ENCODE assay signal across 1 cellular context in the genomic region with DNA sequence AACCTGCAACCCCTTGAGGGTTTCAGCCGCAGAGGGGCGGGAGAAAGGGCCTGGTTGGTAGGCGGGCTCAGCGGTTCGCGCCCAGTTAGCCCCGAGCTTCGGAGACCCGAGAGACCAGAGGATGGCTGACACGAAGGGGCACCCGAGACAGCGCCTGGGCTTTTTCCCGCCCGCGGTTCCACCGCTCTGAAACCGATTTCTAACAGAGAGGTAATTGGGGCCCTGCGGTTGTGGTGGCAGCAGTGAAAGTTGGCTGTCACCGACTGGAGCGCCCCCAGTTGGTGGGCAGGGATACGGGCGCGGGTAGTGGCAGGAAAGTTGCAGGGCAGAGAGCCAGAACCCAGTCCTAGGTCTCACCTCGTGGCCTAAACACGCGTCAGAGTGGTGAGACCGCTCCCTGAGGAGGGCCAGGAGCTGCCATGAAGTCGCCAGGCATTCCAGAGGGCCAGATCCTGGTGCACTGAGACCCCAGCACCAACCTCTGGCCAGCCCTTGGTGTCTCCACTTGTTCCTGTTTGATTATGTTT.
A peak's percentile ranks its signal among the peaks of the same experiment; 100 is the strongest.
TF ChIP-seq lines count a peak whose summit lies in the region.

No MANE protein-coding gene starts in this region.

TF ChIP-seq in K562, 482 proteins besides CTCF, POLR2A, EP300 and RAD21 (continued from another document and continues in another):
- TF ChIP-seq, protein P1, sequence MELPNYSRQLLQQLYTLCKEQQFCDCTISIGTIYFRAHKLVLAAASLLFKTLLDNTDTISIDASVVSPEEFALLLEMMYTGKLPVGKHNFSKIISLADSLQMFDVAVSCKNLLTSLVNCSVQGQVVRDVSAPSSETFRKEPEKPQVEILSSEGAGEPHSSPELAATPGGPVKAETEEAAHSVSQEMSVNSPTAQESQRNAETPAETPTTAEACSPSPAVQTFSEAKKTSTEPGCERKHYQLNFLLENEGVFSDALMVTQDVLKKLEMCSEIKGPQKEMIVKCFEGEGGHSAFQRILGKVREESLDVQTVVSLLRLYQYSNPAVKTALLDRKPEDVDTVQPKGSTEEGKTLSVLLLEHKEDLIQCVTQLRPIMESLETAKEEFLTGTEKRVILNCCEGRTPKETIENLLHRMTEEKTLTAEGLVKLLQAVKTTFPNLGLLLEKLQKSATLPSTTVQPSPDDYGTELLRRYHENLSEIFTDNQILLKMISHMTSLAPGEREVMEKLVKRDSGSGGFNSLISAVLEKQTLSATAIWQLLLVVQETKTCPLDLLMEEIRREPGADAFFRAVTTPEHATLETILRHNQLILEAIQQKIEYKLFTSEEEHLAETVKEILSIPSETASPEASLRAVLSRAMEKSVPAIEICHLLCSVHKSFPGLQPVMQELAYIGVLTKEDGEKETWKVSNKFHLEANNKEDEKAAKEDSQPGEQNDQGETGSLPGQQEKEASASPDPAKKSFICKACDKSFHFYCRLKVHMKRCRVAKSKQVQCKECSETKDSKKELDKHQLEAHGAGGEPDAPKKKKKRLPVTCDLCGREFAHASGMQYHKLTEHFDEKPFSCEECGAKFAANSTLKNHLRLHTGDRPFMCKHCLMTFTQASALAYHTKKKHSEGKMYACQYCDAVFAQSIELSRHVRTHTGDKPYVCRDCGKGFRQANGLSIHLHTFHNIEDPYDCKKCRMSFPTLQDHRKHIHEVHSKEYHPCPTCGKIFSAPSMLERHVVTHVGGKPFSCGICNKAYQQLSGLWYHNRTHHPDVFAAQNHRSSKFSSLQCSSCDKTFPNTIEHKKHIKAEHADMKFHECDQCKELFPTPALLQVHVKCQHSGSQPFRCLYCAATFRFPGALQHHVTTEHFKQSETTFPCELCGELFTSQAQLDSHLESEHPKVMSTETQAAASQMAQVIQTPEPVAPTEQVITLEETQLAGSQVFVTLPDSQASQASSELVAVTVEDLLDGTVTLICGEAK (IDR thresholded peaks at IDR 0.05), result no peak
- TF ChIP-seq, protein P1 (CRISPR knock-in tag; IDR thresholded peaks at IDR 0.05), result no peak
- TF ChIP-seq, protein P2, sequence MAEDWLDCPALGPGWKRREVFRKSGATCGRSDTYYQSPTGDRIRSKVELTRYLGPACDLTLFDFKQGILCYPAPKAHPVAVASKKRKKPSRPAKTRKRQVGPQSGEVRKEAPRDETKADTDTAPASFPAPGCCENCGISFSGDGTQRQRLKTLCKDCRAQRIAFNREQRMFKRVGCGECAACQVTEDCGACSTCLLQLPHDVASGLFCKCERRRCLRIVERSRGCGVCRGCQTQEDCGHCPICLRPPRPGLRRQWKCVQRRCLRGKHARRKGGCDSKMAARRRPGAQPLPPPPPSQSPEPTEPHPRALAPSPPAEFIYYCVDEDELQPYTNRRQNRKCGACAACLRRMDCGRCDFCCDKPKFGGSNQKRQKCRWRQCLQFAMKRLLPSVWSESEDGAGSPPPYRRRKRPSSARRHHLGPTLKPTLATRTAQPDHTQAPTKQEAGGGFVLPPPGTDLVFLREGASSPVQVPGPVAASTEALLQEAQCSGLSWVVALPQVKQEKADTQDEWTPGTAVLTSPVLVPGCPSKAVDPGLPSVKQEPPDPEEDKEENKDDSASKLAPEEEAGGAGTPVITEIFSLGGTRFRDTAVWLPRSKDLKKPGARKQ (CRISPR knock-in tag; IDR thresholded peaks at IDR 0.05), result no peak
- TF ChIP-seq, protein P3, sequence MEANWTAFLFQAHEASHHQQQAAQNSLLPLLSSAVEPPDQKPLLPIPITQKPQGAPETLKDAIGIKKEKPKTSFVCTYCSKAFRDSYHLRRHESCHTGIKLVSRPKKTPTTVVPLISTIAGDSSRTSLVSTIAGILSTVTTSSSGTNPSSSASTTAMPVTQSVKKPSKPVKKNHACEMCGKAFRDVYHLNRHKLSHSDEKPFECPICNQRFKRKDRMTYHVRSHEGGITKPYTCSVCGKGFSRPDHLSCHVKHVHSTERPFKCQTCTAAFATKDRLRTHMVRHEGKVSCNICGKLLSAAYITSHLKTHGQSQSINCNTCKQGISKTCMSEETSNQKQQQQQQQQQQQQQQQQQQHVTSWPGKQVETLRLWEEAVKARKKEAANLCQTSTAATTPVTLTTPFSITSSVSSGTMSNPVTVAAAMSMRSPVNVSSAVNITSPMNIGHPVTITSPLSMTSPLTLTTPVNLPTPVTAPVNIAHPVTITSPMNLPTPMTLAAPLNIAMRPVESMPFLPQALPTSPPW (CRISPR knock-in tag; IDR thresholded peaks at IDR 0.05), result no peak; the same call in 1 of the 2 replicates
- TF ChIP-seq CBX8 (IDR thresholded peaks at IDR 0.05; ENCODE audit: borderline replicate concordance, extremely low read depth, low read depth, low read length, poor library complexity, severe bottlenecking) (no peak), JUN (IDR thresholded peaks at IDR 0.05; ENCODE audit: borderline replicate concordance, low read depth, low read length) (no peak), JUN (CRISPR knock-in tag; IDR thresholded peaks at IDR 0.05; ENCODE audit: borderline replicate concordance) (no peak), ZNF583 (CRISPR knock-in tag; IDR thresholded peaks at IDR 0.05) (no peak), GABPB2 (CRISPR knock-in tag; conservative IDR thresholded peaks at IDR 0.05) (no peak), ATF7 (IDR thresholded peaks at IDR 0.05) (no peak), YY1 (IDR thresholded peaks at IDR 0.05; ENCODE audit: borderline replicate concordance in 1 of 3, control insufficient read depth in 1 of 3, extremely low read depth in 1 of 3, insufficient read depth in 3 of 3, insufficient read length in 1 of 3, insufficient replicate concordance in 2 of 3, low read depth in 1 of 3, low read length in 2 of 3) (no peak), HMG20B (CRISPR knock-in tag; IDR thresholded peaks at IDR 0.05) (no peak), ZNF184 (CRISPR knock-in tag; IDR thresholded peaks at IDR 0.05) (no peak), SLC30A9 (CRISPR knock-in tag; IDR thresholded peaks at IDR 0.05) (no peak), NFIC (IDR thresholded peaks at IDR 0.05) (peak; percentile 73), ZNF24 (IDR thresholded peaks at IDR 0.05) (no peak), ZBED1 (IDR thresholded peaks at IDR 0.05) (no peak), SMARCA5 (IDR thresholded peaks at IDR 0.05) (no peak), BACH1 (tag; IDR thresholded peaks at IDR 0.05) (no peak), RCOR1 (IDR thresholded peaks at IDR 0.05; ENCODE audit: borderline replicate concordance in 1 of 2, low read depth in 2 of 2, low read length in 2 of 2) (no peak), L3MBTL2 (IDR thresholded peaks at IDR 0.05) (peak; percentile 75; the same call in 1 of the 2 replicates), ATF1 (CRISPR knock-in tag; IDR thresholded peaks at IDR 0.05) (no peak), ATF1 (tag; IDR thresholded peaks at IDR 0.05) (no peak), ASH1L (IDR thresholded peaks at IDR 0.05; ENCODE audit: borderline replicate concordance, low read depth, partially characterized antibody) (no peak), CHD1 (IDR thresholded peaks at IDR 0.05; ENCODE audit: low read length) (no peak), MED1 (CRISPR knock-in tag; IDR thresholded peaks at IDR 0.05; ENCODE audit: borderline replicate concordance) (no peak), ZNF436 (CRISPR knock-in tag; IDR thresholded peaks at IDR 0.05) (no peak), CTBP1 (IDR thresholded peaks at IDR 0.05; ENCODE audit: borderline replicate concordance) (no peak), MAFF (IDR thresholded peaks at IDR 0.05; ENCODE audit: low read length) (no peak), CCAR2 (IDR thresholded peaks at IDR 0.05; ENCODE audit: low read depth, low read length) (no peak), BHLHE40 (IDR thresholded peaks at IDR 0.05; ENCODE audit: low read length) (no peak)
- TF ChIP-seq, protein P4, sequence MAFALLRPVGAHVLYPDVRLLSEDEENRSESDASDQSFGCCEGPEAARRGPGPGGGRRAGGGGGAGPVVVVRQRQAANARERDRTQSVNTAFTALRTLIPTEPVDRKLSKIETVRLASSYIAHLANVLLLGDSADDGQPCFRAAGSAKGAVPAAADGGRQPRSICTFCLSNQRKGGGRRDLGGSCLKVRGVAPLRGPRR (CRISPR knock-in tag; IDR thresholded peaks at IDR 0.05), result no peak
- TF ChIP-seq, protein P5, sequence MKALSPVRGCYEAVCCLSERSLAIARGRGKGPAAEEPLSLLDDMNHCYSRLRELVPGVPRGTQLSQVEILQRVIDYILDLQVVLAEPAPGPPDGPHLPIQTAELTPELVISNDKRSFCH (CRISPR knock-in tag; IDR thresholded peaks at IDR 0.05), result no peak
- TF ChIP-seq, protein P5 (tag; IDR thresholded peaks at IDR 0.05), result 0 out of 2 replicates have a peak, but pooled peaks have one; percentile 25
- TF ChIP-seq, protein P6, sequence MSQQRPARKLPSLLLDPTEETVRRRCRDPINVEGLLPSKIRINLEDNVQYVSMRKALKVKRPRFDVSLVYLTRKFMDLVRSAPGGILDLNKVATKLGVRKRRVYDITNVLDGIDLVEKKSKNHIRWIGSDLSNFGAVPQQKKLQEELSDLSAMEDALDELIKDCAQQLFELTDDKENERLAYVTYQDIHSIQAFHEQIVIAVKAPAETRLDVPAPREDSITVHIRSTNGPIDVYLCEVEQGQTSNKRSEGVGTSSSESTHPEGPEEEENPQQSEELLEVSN (IDR thresholded peaks at IDR 0.05; ENCODE audit: borderline replicate concordance in 1 of 2, extremely low read depth in 1 of 2, insufficient read depth in 1 of 2, insufficient read length in 1 of 2, low read depth in 1 of 2, low read length in 1 of 2, poor library complexity in 1 of 2, severe bottlenecking in 1 of 2), result peak; percentile 23 to 81
- TF ChIP-seq, protein P7, sequence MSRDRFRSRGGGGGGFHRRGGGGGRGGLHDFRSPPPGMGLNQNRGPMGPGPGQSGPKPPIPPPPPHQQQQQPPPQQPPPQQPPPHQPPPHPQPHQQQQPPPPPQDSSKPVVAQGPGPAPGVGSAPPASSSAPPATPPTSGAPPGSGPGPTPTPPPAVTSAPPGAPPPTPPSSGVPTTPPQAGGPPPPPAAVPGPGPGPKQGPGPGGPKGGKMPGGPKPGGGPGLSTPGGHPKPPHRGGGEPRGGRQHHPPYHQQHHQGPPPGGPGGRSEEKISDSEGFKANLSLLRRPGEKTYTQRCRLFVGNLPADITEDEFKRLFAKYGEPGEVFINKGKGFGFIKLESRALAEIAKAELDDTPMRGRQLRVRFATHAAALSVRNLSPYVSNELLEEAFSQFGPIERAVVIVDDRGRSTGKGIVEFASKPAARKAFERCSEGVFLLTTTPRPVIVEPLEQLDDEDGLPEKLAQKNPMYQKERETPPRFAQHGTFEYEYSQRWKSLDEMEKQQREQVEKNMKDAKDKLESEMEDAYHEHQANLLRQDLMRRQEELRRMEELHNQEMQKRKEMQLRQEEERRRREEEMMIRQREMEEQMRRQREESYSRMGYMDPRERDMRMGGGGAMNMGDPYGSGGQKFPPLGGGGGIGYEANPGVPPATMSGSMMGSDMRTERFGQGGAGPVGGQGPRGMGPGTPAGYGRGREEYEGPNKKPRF (IDR thresholded peaks at IDR 0.05; ENCODE audit: low read depth, low read length), result no peak
- TF ChIP-seq, protein P8, sequence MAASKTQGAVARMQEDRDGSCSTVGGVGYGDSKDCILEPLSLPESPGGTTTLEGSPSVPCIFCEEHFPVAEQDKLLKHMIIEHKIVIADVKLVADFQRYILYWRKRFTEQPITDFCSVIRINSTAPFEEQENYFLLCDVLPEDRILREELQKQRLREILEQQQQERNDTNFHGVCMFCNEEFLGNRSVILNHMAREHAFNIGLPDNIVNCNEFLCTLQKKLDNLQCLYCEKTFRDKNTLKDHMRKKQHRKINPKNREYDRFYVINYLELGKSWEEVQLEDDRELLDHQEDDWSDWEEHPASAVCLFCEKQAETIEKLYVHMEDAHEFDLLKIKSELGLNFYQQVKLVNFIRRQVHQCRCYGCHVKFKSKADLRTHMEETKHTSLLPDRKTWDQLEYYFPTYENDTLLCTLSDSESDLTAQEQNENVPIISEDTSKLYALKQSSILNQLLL (CRISPR knock-in tag; IDR thresholded peaks at IDR 0.05; ENCODE audit: borderline replicate concordance), result no peak
- TF ChIP-seq, protein P9, sequence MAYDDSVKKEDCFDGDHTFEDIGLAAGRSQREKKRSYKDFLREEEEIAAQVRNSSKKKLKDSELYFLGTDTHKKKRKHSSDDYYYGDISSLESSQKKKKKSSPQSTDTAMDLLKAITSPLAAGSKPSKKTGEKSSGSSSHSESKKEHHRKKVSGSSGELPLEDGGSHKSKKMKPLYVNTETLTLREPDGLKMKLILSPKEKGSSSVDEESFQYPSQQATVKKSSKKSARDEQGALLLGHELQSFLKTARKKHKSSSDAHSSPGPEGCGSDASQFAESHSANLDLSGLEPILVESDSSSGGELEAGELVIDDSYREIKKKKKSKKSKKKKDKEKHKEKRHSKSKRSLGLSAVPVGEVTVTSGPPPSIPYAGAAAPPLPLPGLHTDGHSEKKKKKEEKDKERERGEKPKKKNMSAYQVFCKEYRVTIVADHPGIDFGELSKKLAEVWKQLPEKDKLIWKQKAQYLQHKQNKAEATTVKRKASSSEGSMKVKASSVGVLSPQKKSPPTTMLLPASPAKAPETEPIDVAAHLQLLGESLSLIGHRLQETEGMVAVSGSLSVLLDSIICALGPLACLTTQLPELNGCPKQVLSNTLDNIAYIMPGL (CRISPR knock-in tag; IDR thresholded peaks at IDR 0.05), result no peak
- TF ChIP-seq, protein P10, sequence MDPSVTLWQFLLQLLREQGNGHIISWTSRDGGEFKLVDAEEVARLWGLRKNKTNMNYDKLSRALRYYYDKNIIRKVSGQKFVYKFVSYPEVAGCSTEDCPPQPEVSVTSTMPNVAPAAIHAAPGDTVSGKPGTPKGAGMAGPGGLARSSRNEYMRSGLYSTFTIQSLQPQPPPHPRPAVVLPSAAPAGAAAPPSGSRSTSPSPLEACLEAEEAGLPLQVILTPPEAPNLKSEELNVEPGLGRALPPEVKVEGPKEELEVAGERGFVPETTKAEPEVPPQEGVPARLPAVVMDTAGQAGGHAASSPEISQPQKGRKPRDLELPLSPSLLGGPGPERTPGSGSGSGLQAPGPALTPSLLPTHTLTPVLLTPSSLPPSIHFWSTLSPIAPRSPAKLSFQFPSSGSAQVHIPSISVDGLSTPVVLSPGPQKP (CRISPR knock-in tag; IDR thresholded peaks at IDR 0.05), result no peak
